13 cellular contexts compared by ENCODE assay signal in genomic region chr11:60310407-60310998, GRCh38. TPM values are rescaled to one million over a fixed set of nuclear protein-coding genes. Genes with fewer than 3 reads are reported as not detected.
A peak's percentile ranks its signal among the peaks of the same experiment; 100 is the strongest.
DNase-seq lines count a peak whose midpoint lies in the region; ATAC-seq and TF ChIP-seq lines count a peak whose summit lies in the region.
"Had no signal": no experiment of that assay in that cellular context is flagged by ENCODE, and none has a peak within 500 bp of the region (broad histone marks: within the 10 kb centered on the region; RNA-seq: fewer than 3 reads in every experiment).

No MANE protein-coding gene starts in this region.

- no peaks in the 10 kb centered on the region for H3K27me3 Mint-ChIP-seq in activated B cell treated with CpG ODN at 0.5 μM for 24 hours

- DNase-seq in NOMO-1 treated with DMSO at 0.1 percent for 48 hours (lab: John Stamatoyannopoulos, UW; ENCODE audit: unreplicated experiment): peak; percentile 33
- no peak for DNase-seq in NOMO-1 treated with dmso at 0.1 percent for 144 hours (lab: John Stamatoyannopoulos, UW; ENCODE audit: unreplicated experiment)
- DNase-seq in activated B cell treated with CpG ODN at 0.5 μM for 24 hours: no peak
- DNase-seq in testis: peak; percentile 30
- DNase-seq in activated T-cell treated with anti-CD3 and anti-CD28 coated beads, Interleukin-2, amount 50 U/mL, for 48 hours: no peak
- DNase-seq: 8988T; activated T-cell treated with anti-CD3 and anti-CD28 coated beads, Interleukin-2, amount 50 U/mL, for 24 hours; NCI-H2029 had no signal

- H3K4me1 Mint-ChIP-seq in activated B cell treated with CpG ODN at 0.5 μM for 24 hours: peaks cover 49% of the 10 kb centered on the region
- H3K4me1 Mint-ChIP-seq: T-cell had no signal

- H3K27ac ChIP-seq in testis: no peak overlapping the region

- intact Hi-C loops in activated B cell treated with CpG ODN at 0.5 μM for 24 hours (cut with micrococcal nuclease): loop anchor here (1.0 to 5.0 kb wide), 4 partner anchors 43 to 852 kb away; partner anchors contain the start of gene VPS37C
- intact Hi-C loops in testis (cut with DNase I; ENCODE audit: low total_unique reads): no loop called here

- no peaks in the 10 kb centered on the region for H3K9me3 Mint-ChIP-seq in activated B cell treated with CpG ODN at 0.5 μM for 24 hours
- H3K9me3 Mint-ChIP-seq: activated T-cell treated with anti-CD3 and anti-CD28 coated beads, Interleukin-2, amount 50 U/mL, for 24 hours; T-cell had no signal

- ATAC-seq in HG02884 (IDR thresholded peaks at IDR 0.05; ENCODE audit: unreplicated experiment) (peak; percentile 71), activated B cell treated with CpG ODN at 0.5 μM for 24 hours (ENCODE audit: low read depth) (peak; percentile 75), HG03097 (IDR thresholded peaks at IDR 0.05; ENCODE audit: low FRiP score, unreplicated experiment) (no peak), HG02938 (IDR thresholded peaks at IDR 0.05; ENCODE audit: unreplicated experiment) (no peak)
- ATAC-seq: T-cell had no signal

- peak overlapping the region; percentile 58 for H3K4me3 Mint-ChIP-seq in activated B cell treated with CpG ODN at 0.5 μM for 24 hours
- H3K4me3 Mint-ChIP-seq: activated T-cell treated with anti-CD3 and anti-CD28 coated beads, Interleukin-2, amount 50 U/mL, for 24 hours; T-cell had no signal

- no peaks in the 10 kb centered on the region for H3K9me3 ChIP-seq in testis

- H3K4me1 ChIP-seq in testis: no peaks in the 10 kb centered on the region

- CTCF ChIA-PET in activated B cell treated with CpG ODN at 0.5 μM for 24 hours (lab: Charles Lee): interaction anchor here (0.6 to 1.7 kb wide), 4 partner anchors 24 to 452 kb away, joined by 3 to 5 read pairs (median 4); no protein-coding TSS in a partner anchor

- H3K27me3 ChIP-seq in testis: no peaks in the 10 kb centered on the region

- WGBS in testis, 2 donors: 47 to 58% methylated on average over 5 of the region's 5 CpGs

- H3K36me3 ChIP-seq in testis (ENCODE audit: low read depth, missing control alignments): no peaks in the 10 kb centered on the region

- no peaks in the 10 kb centered on the region for H3K36me3 Mint-ChIP-seq in activated B cell treated with CpG ODN at 0.5 μM for 24 hours (ENCODE audit: low read depth)
- H3K36me3 Mint-ChIP-seq: T-cell had no signal

- no peak overlapping the region for H3K4me3 ChIP-seq in testis

- no peak for TF ChIP-seq POLR2A in testis (IDR thresholded peaks at IDR 0.05)

- peak overlapping the region; percentile 91 for H3K27ac Mint-ChIP-seq in activated B cell treated with CpG ODN at 0.5 μM for 24 hours
- H3K27ac Mint-ChIP-seq: activated T-cell treated with anti-CD3 and anti-CD28 coated beads, Interleukin-2, amount 50 U/mL, for 24 hours; T-cell had no signal

- TF ChIP-seq CTCF in activated B cell treated with CpG ODN at 0.5 μM for 24 hours (IDR thresholded peaks at IDR 0.05): no peak
- TF ChIP-seq CTCF in testis (IDR thresholded peaks at IDR 0.05): no peak

- POLR2A ChIA-PET in activated B cell treated with CpG ODN at 0.5 μM for 24 hours (lab: Charles Lee): interaction anchor here (0.7 to 2.2 kb wide), 9 partner anchors 31 to 662 kb away, joined by 3 to 15 read pairs (median 6); partner anchors contain the start of gene MS4A1

RNA-seq across cellular contexts. Expression of gene MS4A6E, which starts 16.6 kb away (rescaled TPM):
- total RNA-seq in activated B cell treated with CpG ODN at 0.5 μM for 24 hours (not detected in 2 replicates), testis (10 to 100 TPM; 31.4 to 75.4 TPM)
- polyA plus RNA-seq in testis (ENCODE audit: insufficient read depth, low read depth, low replicate concordance): 167 TPM
- total RNA-seq: dermis microvascular lymphatic vessel endothelial cell, T-cell had no signal

RNA-seq across cellular contexts. Expression of gene MS4A4A, which starts 30.0 kb away (rescaled TPM):
- total RNA-seq in activated B cell treated with CpG ODN at 0.5 μM for 24 hours (0.20 and 1.4 TPM in 2 replicates), testis (10 to 100 TPM in 1 of 2 donors, 1 to 10 TPM in 1; 2.0 to 11.0 TPM)
- polyA plus RNA-seq in testis (ENCODE audit: insufficient read depth, low read depth, low replicate concordance): 11.4 TPM
- total RNA-seq: dermis microvascular lymphatic vessel endothelial cell had no signal

Comparison
In these comparisons a context has a peak if more than half of its experiments do, and no peak if none do; other contexts are left out.
1. DNase-seq: peak in NOMO-1 treated with DMSO at 0.1 percent for 48 hours (single experiment) and testis (single experiment); none in NOMO-1 treated with dmso at 0.1 percent for 144 hours (single experiment), activated B cell treated with CpG ODN at 0.5 μM for 24 hours (single experiment) and activated T-cell treated with anti-CD3 and anti-CD28 coated beads, Interleukin-2, amount 50 U/mL, for 48 hours (0 of 2).
2. ATAC-seq: peak in HG02884 (single experiment) and activated B cell treated with CpG ODN at 0.5 μM for 24 hours (single experiment); none in HG03097 (single experiment) and HG02938 (single experiment).
3. RNA of gene MS4A6E, which starts 16.6 kb away (total RNA-seq): 31.4 to 75.4 TPM in testis; not detected in activated B cell treated with CpG ODN at 0.5 μM for 24 hours; every median in the first group is over 10 times any median in the second.